Comparison of ENCODE assay signal across 1 cellular context in the genomic region with DNA sequence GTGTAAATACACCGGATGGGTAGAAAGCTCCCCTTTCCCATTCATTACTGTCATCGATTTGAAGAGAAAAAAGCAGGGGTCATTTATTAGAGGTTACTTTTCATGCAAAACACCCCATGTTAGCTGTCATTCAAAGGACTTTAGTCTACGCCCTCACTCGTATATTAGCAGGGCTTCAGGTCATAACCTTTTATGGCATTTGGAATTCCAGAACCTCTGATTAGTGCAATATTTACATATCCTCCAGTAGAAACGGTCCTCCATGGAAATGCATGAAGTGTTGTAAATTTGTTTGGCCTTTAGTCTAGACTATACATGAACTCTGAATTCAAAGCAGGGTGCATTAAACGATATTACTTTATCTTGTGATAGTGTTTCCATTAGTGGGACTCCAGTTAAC.
TF ChIP-seq lines count a peak whose summit lies in the region.

No MANE protein-coding gene starts in this region.

TF ChIP-seq in GM23338, 12 proteins besides CTCF, POLR2A, EP300 and RAD21 (continued from another document):
- TF ChIP-seq, protein P1, sequence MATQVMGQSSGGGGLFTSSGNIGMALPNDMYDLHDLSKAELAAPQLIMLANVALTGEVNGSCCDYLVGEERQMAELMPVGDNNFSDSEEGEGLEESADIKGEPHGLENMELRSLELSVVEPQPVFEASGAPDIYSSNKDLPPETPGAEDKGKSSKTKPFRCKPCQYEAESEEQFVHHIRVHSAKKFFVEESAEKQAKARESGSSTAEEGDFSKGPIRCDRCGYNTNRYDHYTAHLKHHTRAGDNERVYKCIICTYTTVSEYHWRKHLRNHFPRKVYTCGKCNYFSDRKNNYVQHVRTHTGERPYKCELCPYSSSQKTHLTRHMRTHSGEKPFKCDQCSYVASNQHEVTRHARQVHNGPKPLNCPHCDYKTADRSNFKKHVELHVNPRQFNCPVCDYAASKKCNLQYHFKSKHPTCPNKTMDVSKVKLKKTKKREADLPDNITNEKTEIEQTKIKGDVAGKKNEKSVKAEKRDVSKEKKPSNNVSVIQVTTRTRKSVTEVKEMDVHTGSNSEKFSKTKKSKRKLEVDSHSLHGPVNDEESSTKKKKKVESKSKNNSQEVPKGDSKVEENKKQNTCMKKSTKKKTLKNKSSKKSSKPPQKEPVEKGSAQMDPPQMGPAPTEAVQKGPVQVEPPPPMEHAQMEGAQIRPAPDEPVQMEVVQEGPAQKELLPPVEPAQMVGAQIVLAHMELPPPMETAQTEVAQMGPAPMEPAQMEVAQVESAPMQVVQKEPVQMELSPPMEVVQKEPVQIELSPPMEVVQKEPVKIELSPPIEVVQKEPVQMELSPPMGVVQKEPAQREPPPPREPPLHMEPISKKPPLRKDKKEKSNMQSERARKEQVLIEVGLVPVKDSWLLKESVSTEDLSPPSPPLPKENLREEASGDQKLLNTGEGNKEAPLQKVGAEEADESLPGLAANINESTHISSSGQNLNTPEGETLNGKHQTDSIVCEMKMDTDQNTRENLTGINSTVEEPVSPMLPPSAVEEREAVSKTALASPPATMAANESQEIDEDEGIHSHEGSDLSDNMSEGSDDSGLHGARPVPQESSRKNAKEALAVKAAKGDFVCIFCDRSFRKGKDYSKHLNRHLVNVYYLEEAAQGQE (IDR thresholded peaks at IDR 0.05; ENCODE audit: unreplicated experiment), result no peak
- TF ChIP-seq CREB1 (CRISPR knock-in tag; IDR thresholded peaks at IDR 0.05; ENCODE audit: low read depth), result no peak
